Comparison of ENCODE assay signal across 10 cellular contexts in the genomic region with DNA sequence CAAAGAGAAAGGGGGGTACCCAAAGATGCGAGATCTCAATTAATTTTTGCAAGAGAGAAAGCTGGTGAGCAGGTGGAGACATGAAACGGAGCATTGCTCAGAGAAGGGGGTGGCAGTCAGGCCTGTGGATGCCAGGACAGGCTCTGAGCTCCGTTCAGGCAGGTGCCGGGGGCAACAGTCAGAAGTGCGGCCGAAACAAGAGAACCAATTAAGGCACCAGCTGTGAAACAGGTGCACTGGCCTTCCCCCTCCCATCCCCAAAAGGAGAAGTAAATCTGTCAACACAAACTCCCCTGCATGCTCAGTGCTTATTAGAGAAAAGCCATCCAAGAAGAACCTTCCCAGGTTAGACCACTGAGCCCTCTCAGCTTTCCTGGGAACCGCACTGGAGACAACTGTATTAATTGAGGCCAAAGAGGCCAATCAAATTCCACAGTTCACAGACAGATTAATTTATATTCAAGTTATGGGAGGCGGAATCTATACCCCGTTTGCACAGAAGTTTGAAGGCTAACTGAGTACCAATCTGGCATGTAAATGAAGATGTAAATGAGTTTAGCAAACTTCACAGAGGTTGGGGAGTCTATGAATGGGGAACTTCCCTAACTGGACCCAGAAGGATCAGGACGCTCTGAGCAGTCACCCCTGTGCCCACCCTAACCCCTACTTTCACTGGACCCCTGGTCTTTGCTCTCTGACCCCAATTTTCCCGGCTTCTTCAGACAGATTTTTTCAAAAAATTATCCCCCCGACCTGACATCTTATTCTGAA. TPM values are rescaled to one million over a fixed set of nuclear protein-coding genes. Genes with fewer than 3 reads are reported as not detected.
DNase-seq lines count a peak whose midpoint lies in the region; ATAC-seq and TF ChIP-seq lines count a peak whose summit lies in the region.
"Had no signal": no experiment of that assay in that cellular context is flagged by ENCODE, and none has a peak within 500 bp of the region (broad histone marks: within the 10 kb centered on the region; RNA-seq: fewer than 3 reads in every experiment).

No MANE protein-coding gene starts in this region.

- CTCF ChIA-PET in CD8-positive, alpha-beta T cell (lab: Charles Lee): no interaction called here

- H3K9me3 Mint-ChIP-seq in CD8-positive, alpha-beta T cell: no peaks in the 10 kb centered on the region

- no peak overlapping the region for H2AFZ ChIP-seq in osteoblast (ENCODE audit: low read length)

- POLR2A ChIA-PET in CD8-positive, alpha-beta T cell (lab: Charles Lee): no interaction called here

- H3K36me3 ChIP-seq in CD8-positive, alpha-beta T cell (ENCODE audit: insufficient read depth, low read length): peaks cover 76% of the 10 kb centered on the region
- no peaks in the 10 kb centered on the region for H3K36me3 ChIP-seq in osteoblast (ENCODE audit: insufficient read depth, low read length)
- H3K36me3 ChIP-seq: cardiac muscle cell had no signal

- intact Hi-C loops in CD8-positive, alpha-beta T cell (cut with DNase I, micrococcal nuclease): loop anchor here in 1 of 2 experiments (5.0 kb wide), 1 partner anchor 62 kb away; a partner anchor contains a TSS

- DNase-seq in CD8-positive, alpha-beta T cell: no peak
- DNase-seq in GM19240 (ENCODE audit: insufficient read length, low spot score): peak; percentile 48
- DNase-seq in NCI-H510A (lab: John Stamatoyannopoulos, UW): peak; percentile 2
- no peak for DNase-seq in midbrain (lab: John Stamatoyannopoulos, UW)
- no peak for DNase-seq in osteoblast (ENCODE audit: insufficient read length, low spot score, missing footprints)
- no peak for DNase-seq in activated CD8-positive, alpha-beta memory T cell treated with anti-CD3 and anti-CD28 coated beads, Interleukin-2, amount 50 U/mL, for 4 hours
- no peak for DNase-seq in globus pallidus (ENCODE audit: low spot score)
- DNase-seq: glutamatergic neuron had no signal

- H3K27me3 ChIP-seq in CD8-positive, alpha-beta T cell (ENCODE audit: insufficient read depth, low read length): no peaks in the 10 kb centered on the region
- no peaks in the 10 kb centered on the region for H3K27me3 ChIP-seq in osteoblast (ENCODE audit: insufficient read depth, low read length)
- H3K27me3 ChIP-seq: cardiac muscle cell had no signal

- H3K27ac Mint-ChIP-seq in CD8-positive, alpha-beta T cell: peak overlapping the region; percentile 49

- H3K4me3 Mint-ChIP-seq in CD8-positive, alpha-beta T cell: no peak overlapping the region

- peaks cover 91% of the 10 kb centered on the region for H3K36me3 Mint-ChIP-seq in CD8-positive, alpha-beta T cell

- no peaks in the 10 kb centered on the region for H3K9me3 ChIP-seq in CD8-positive, alpha-beta T cell (ENCODE audit: low read length)
- peaks cover 2% of the 10 kb centered on the region for H3K9me3 ChIP-seq in osteoblast (ENCODE audit: low read depth, low read length)

- H3K4me3 ChIP-seq in CD8-positive, alpha-beta T cell (ENCODE audit: low read depth, low read length): no peak overlapping the region
- no peak overlapping the region for H3K4me3 ChIP-seq in osteoblast (ENCODE audit: insufficient read depth, low read length)
- H3K4me3 ChIP-seq: cardiac muscle cell had no signal

- H3K79me2 ChIP-seq in osteoblast (ENCODE audit: insufficient read depth, low read length): no peaks in the 10 kb centered on the region

- no peaks in the 10 kb centered on the region for H3K27me3 Mint-ChIP-seq in CD8-positive, alpha-beta T cell (ENCODE audit: low read depth)

- no peaks in the 10 kb centered on the region for H3K4me1 Mint-ChIP-seq in CD8-positive, alpha-beta T cell (ENCODE audit: low read depth)

- no peak for TF ChIP-seq CTCF in CD8-positive, alpha-beta T cell (IDR thresholded peaks at IDR 0.05)
- TF ChIP-seq CTCF in osteoblast (IDR thresholded peaks at IDR 0.05; ENCODE audit: extremely low read depth, low read depth, low read length): no peak

- no peak overlapping the region for H3K27ac ChIP-seq in CD8-positive, alpha-beta T cell (ENCODE audit: low read depth, low read length)
- H3K27ac ChIP-seq in osteoblast (ENCODE audit: low read depth, low read length): no peak overlapping the region
- H3K27ac ChIP-seq: cardiac muscle cell had no signal

- no peaks in the 10 kb centered on the region for H3K4me1 ChIP-seq in CD8-positive, alpha-beta T cell (ENCODE audit: insufficient read depth, low read length)
- H3K4me1 ChIP-seq in osteoblast (ENCODE audit: insufficient read depth, low read length): no peaks in the 10 kb centered on the region

- no peak overlapping the region for H3K4me2 ChIP-seq in osteoblast (ENCODE audit: insufficient read depth, low read length)

- ATAC-seq in CD8-positive, alpha-beta T cell: no peak
- ATAC-seq in HG02938 (IDR thresholded peaks at IDR 0.05; ENCODE audit: unreplicated experiment): peak; percentile 81

- H4K20me1 ChIP-seq in osteoblast (ENCODE audit: insufficient read depth, low read length): no peaks in the 10 kb centered on the region

RNA-seq across cellular contexts. Expression of a gene that starts 20.9 kb away (rescaled TPM):
- 10 to 100 TPM in 1 of 2 experiments, 1 to 10 TPM in 1; 9.2 to 10.7 TPM for total RNA-seq in CD8-positive, alpha-beta T cell
- 8.3 and 18.1 TPM in 2 replicates for total RNA-seq in osteoblast
- total RNA-seq: cardiac muscle cell had no signal

RNA-seq across cellular contexts. Expression of a gene that starts 57.3 kb away (rescaled TPM):
- 1 to 10 TPM; 4.6 to 4.7 TPM for total RNA-seq in CD8-positive, alpha-beta T cell
- under 0.01 TPM in 2 replicates for total RNA-seq in osteoblast

Comparison
In these comparisons a context has a peak if more than half of its experiments do, and no peak if none do; other contexts are left out.
1. DNase-seq: peak in GM19240 (single experiment) and NCI-H510A (single experiment); none in CD8-positive, alpha-beta T cell (0 of 7), midbrain (single experiment), osteoblast (single experiment), activated CD8-positive, alpha-beta memory T cell treated with anti-CD3 and anti-CD28 coated beads, Interleukin-2, amount 50 U/mL, for 4 hours (single experiment) and globus pallidus (single experiment).